In genomic region chrX:107721318-107721717, GRCh38 we compare ENCODE assay signal across 12 cellular contexts. TPM values are rescaled to one million over a fixed set of nuclear protein-coding genes. Genes with fewer than 3 reads are reported as not detected.
DNase-seq lines count a peak whose midpoint lies in the region; ATAC-seq and TF ChIP-seq lines count a peak whose summit lies in the region.
"Had no signal": no experiment of that assay in that cellular context is flagged by ENCODE, and none has a peak within 500 bp of the region (broad histone marks: within the 10 kb centered on the region; RNA-seq: fewer than 3 reads in every experiment).

No MANE protein-coding gene starts in this region.

- H3K27ac ChIP-seq in gastroesophageal sphincter, result peak overlapping the region in 3 of 4 donors; percentile 45 to 89 (median 53)
- H3K27ac ChIP-seq: SJCRH30 had no signal

- DNase-seq in GM10248 (ENCODE audit: extremely low spot score) (peak; percentile 32), foreskin fibroblast (no peak), NCI-H2107 treated with DMSO at 0.1 percent for 48 hours (lab: John Stamatoyannopoulos, UW; ENCODE audit: unreplicated experiment) (no peak), DMS 273 (lab: John Stamatoyannopoulos, UW; ENCODE audit: unreplicated experiment) (no peak), HAP-1 (ENCODE audit: low spot score in 2 of 2) (no peak)
- DNase-seq: COR-L47, IMR-90, SJCRH30 had no signal

- no peak for TF ChIP-seq EP300 in gastroesophageal sphincter (IDR thresholded peaks at IDR 0.05)

- H3K27me3 ChIP-seq in gastroesophageal sphincter (no peaks in the 10 kb centered on the region), HAP-1 (ENCODE audit: low read depth) (no peaks in the 10 kb centered on the region)
- H3K27me3 ChIP-seq: SJCRH30 had no signal

- no peaks in the 10 kb centered on the region for H3K9me3 ChIP-seq in gastroesophageal sphincter
- no peaks in the 10 kb centered on the region for H3K9me3 ChIP-seq in HAP-1
- H3K9me3 ChIP-seq: SJCRH30 had no signal

- H3K4me3 ChIP-seq in gastroesophageal sphincter (no peak overlapping the region), foreskin fibroblast (ENCODE audit: low read depth in 1 of 2, low read length in 2 of 2) (no peak overlapping the region), HAP-1 (no peak overlapping the region)
- H3K4me3 ChIP-seq: SJCRH30 had no signal

- peak; percentile 51 for ATAC-seq in GM21515 (IDR thresholded peaks at IDR 0.05; ENCODE audit: unreplicated experiment)
- peak; percentile 36 for ATAC-seq in HG03520 (IDR thresholded peaks at IDR 0.05; ENCODE audit: unreplicated experiment)
- no peak for ATAC-seq in gastroesophageal sphincter

- CTCF ChIA-PET in GM10248 (lab: Yijun Ruan, JAX), result interaction anchor here (1.0 to 14.1 kb wide), 4 partner anchors 9 to 92 kb away, joined by 4 to 304 read pairs (median 65); no protein-coding TSS in a partner anchor

- 86% methylated on average over 8 of the region's 9 CpGs; no CpG with 5 or more reads in 1 of the 2 donors for WGBS in gastroesophageal sphincter (ENCODE audit: low coverage in 1 of 2), 2 donors

- in situ Hi-C loops in HAP-1 (cut with MboI; ENCODE audit: low sequenced_read_pairs), result no loop called here

- TF ChIP-seq POLR2A in gastroesophageal sphincter (IDR thresholded peaks at IDR 0.05), result no peak

- H3K36me3 ChIP-seq in gastroesophageal sphincter, result no peaks in the 10 kb centered on the region
- H3K36me3 ChIP-seq in HAP-1 (replicated peaks), result no peaks in the 10 kb centered on the region
- H3K36me3 ChIP-seq: SJCRH30 had no signal

- POLR2A ChIA-PET in GM10248 (lab: Yijun Ruan, JAX), result no interaction called here

- TF ChIP-seq CTCF in GM10248 (IDR thresholded peaks at IDR 0.05; ENCODE audit: control extremely low read depth, extremely low read depth, low read depth, missing control alignments), result no peak
- TF ChIP-seq CTCF in gastroesophageal sphincter (IDR thresholded peaks at IDR 0.05), result no peak
- no peak for TF ChIP-seq CTCF in foreskin fibroblast (IDR thresholded peaks at IDR 0.05; ENCODE audit: low read depth, low read length)

- peaks cover 0 to 86% (median 8%) of the 10 kb centered on the region in 3 donors for H3K4me1 ChIP-seq in gastroesophageal sphincter
- peaks cover 21% of the 10 kb centered on the region for H3K4me1 ChIP-seq in HAP-1

RNA-seq across cellular contexts. Expression of gene TSC22D3, which starts 54.3 kb away (rescaled TPM):
- 100 to 1,000 TPM; 561 to 849 (median 691) TPM for total RNA-seq in gastroesophageal sphincter

RNA-seq across cellular contexts. Expression of gene NCBP2L, which starts 56.2 kb away (rescaled TPM):
- under 1 TPM in 1 of 4 donors, not detected in 3; 0.31 TPM for total RNA-seq in gastroesophageal sphincter
- total RNA-seq: IMR-90, SJCRH30, ureter had no signal
